Comparison of ENCODE assay signal across 8 cellular contexts in genomic region chr19:17539288-17540117, GRCh38. TPM values are rescaled to one million over a fixed set of nuclear protein-coding genes. Genes with fewer than 3 reads are reported as not detected.
A peak's percentile ranks its signal among the peaks of the same experiment; 100 is the strongest.
DNase-seq lines count a peak whose midpoint lies in the region; ATAC-seq and TF ChIP-seq lines count a peak whose summit lies in the region.

No MANE protein-coding gene starts in this region.

- DNase-seq in GM12864 (ENCODE audit: low read depth): peak; percentile 92
- DNase-seq in NCI-H748 (lab: John Stamatoyannopoulos, UW; ENCODE audit: unreplicated experiment): peak; percentile 94
- DNase-seq in activated CD4-positive, alpha-beta T cell treated with anti-CD3 and anti-CD28 coated beads, Interleukin-2, amount 50 U/mL, for 24 hours (ENCODE audit: low read depth in 1 of 2, low spot score in 1 of 2): peak; percentile 88 to 92
- DNase-seq in dermis blood vessel endothelial cell: peak; percentile 98
- DNase-seq in left lung: peak; percentile 93 to 96
- DNase-seq in stimulated activated CD4-positive, alpha-beta T cell treated with anti-CD3 and anti-CD28 coated beads, Interleukin-1b, Interleukin-23, amount 100 ng/mL, for 48 hours: peak; percentile 98

- ATAC-seq in HG03565 (IDR thresholded peaks at IDR 0.05; ENCODE audit: unreplicated experiment) (peak; percentile 65), left lung (peak; percentile 90), GM19023 (IDR thresholded peaks at IDR 0.05; ENCODE audit: unreplicated experiment) (no peak)

- H3K27ac ChIP-seq in left lung: peak overlapping the region in 1 of 2 donors; percentile 53

- intact Hi-C loops in left lung (cut with DNase I): no loop called here

- H3K4me1 ChIP-seq in left lung: peaks cover 8 to 13% of the 10 kb centered on the region in 2 donors

- no peaks in the 10 kb centered on the region for H3K36me3 ChIP-seq in left lung

- H3K4me3 ChIP-seq in GM12864 (ENCODE audit: low read depth, low read length): peak overlapping the region; percentile 49
- H3K4me3 ChIP-seq in left lung: peak overlapping the region; percentile 32 to 53

- no peaks in the 10 kb centered on the region for H3K9me3 ChIP-seq in left lung

- no peaks in the 10 kb centered on the region for H3K27me3 ChIP-seq in left lung

- TF ChIP-seq CTCF in GM12864 (IDR thresholded peaks at IDR 0.05; ENCODE audit: low read depth, low read length, missing control alignments) (peak; percentile 7), left lung (IDR thresholded peaks at IDR 0.05) (no peak)

RNA-seq across cellular contexts. Expression of gene COLGALT1, which starts 15.9 kb away (rescaled TPM):
- total RNA-seq in dermis blood vessel endothelial cell (105 and 106 TPM in 2 replicates), left lung (100 to 1,000 TPM; 107 to 170 TPM)

RNA-seq across cellular contexts. Expression of gene PGLS, which starts 28.1 kb away (rescaled TPM):
- total RNA-seq in dermis blood vessel endothelial cell (65.7 and 74.7 TPM in 2 replicates), left lung (10 to 100 TPM; 78.2 to 85.4 TPM)
